13 cellular contexts compared by ENCODE assay signal in genomic region chr2:118668431-118669424, GRCh38.
A peak's percentile ranks its signal among the peaks of the same experiment; 100 is the strongest.
DNase-seq lines count a peak whose midpoint lies in the region; ATAC-seq and TF ChIP-seq lines count a peak whose summit lies in the region.
"Had no signal": no experiment of that assay in that cellular context is flagged by ENCODE, and none has a peak within 500 bp of the region (broad histone marks: within the 10 kb centered on the region; RNA-seq: fewer than 3 reads in every experiment).

No MANE protein-coding gene starts in this region.

- no peak overlapping the region for H3K27ac Mint-ChIP-seq in CD4-positive, alpha-beta memory T cell
- H3K27ac Mint-ChIP-seq: activated B cell treated with CpG ODN at 0.5 μM for 24 hours had no signal

- ATAC-seq in body of pancreas (peak; percentile 33), lung (ENCODE audit: insufficient read depth, low FRiP score) (peak; percentile 60), GM18520 (IDR thresholded peaks at IDR 0.05; ENCODE audit: unreplicated experiment) (no peak), HG02884 (IDR thresholded peaks at IDR 0.05; ENCODE audit: unreplicated experiment) (no peak)

- H3K4me1 ChIP-seq in body of pancreas = no peaks in the 10 kb centered on the region
- no peaks in the 10 kb centered on the region for H3K4me1 ChIP-seq in lung (ENCODE audit: control insufficient read depth in 2 of 2, insufficient read depth in 2 of 2, low read length in 2 of 2)
- no peaks in the 10 kb centered on the region for H3K4me1 ChIP-seq in CD4-positive, alpha-beta memory T cell (ENCODE audit: insufficient read depth, low read length)
- H3K4me1 ChIP-seq: BLaER1 had no signal

- no peak overlapping the region for H3K4me3 Mint-ChIP-seq in CD4-positive, alpha-beta memory T cell
- H3K4me3 Mint-ChIP-seq: activated B cell treated with CpG ODN at 0.5 μM for 24 hours had no signal

- H3K27me3 ChIP-seq in body of pancreas (no peaks in the 10 kb centered on the region), lung (ENCODE audit: control insufficient read depth, insufficient read depth) (no peaks in the 10 kb centered on the region)
- H3K27me3 ChIP-seq in CD4-positive, alpha-beta memory T cell (ENCODE audit: insufficient read depth, low read length) = no peaks in the 10 kb centered on the region
- H3K27me3 ChIP-seq: BLaER1 had no signal

- 43 to 47% methylated on average over 9 of the region's 9 CpGs for WGBS in body of pancreas, 2 donors
- WGBS in lung, 2 donors = 50 to 62% methylated on average over 9 of the region's 9 CpGs

- H3K9me3 Mint-ChIP-seq in CD4-positive, alpha-beta memory T cell = peaks cover 0 to 3% (median 0%) of the 10 kb centered on the region in 8 donors
- H3K9me3 Mint-ChIP-seq: activated B cell treated with CpG ODN at 0.5 μM for 24 hours had no signal

- H3K36me3 ChIP-seq in body of pancreas (replicated peaks in 1 of 2; ENCODE audit: insufficient read depth in 1 of 2, low read depth in 2 of 2) (no peaks in the 10 kb centered on the region), lung (ENCODE audit: control insufficient read depth in 2 of 2, insufficient read depth in 2 of 2, low read length in 2 of 2) (no peaks in the 10 kb centered on the region)
- H3K36me3 ChIP-seq in CD4-positive, alpha-beta memory T cell (ENCODE audit: insufficient read depth, low read length) = no peaks in the 10 kb centered on the region
- H3K36me3 ChIP-seq: BLaER1 had no signal

- no peak overlapping the region for H3K27ac ChIP-seq in body of pancreas
- H3K27ac ChIP-seq in lung (ENCODE audit: low read depth in 1 of 2, low read length in 1 of 2) = peak overlapping the region in 1 of 2 donors; percentile 26
- no peak overlapping the region for H3K27ac ChIP-seq in CD4-positive, alpha-beta memory T cell (ENCODE audit: low read depth, low read length)
- H3K27ac ChIP-seq: BLaER1 had no signal

- H3K9me3 ChIP-seq in body of pancreas (no peaks in the 10 kb centered on the region), lung (ENCODE audit: control insufficient read depth in 2 of 2, insufficient read depth in 1 of 2, low read length in 1 of 2) (no peaks in the 10 kb centered on the region)
- no peaks in the 10 kb centered on the region for H3K9me3 ChIP-seq in CD4-positive, alpha-beta memory T cell (ENCODE audit: control insufficient read depth in 1 of 2, low read length in 2 of 2)
- H3K9me3 ChIP-seq: BLaER1 had no signal

- peaks cover 0 to 3% of the 10 kb centered on the region in 2 donors for H3K27me3 Mint-ChIP-seq in CD4-positive, alpha-beta memory T cell
- H3K27me3 Mint-ChIP-seq: activated B cell treated with CpG ODN at 0.5 μM for 24 hours had no signal

- H3K36me3 Mint-ChIP-seq in CD4-positive, alpha-beta memory T cell = no peaks in the 10 kb centered on the region

- DNase-seq in A172 (ENCODE audit: low spot score) = peak; percentile 96
- DNase-seq in HPDE6-E6E7 (ENCODE audit: extremely low spot score) = peak; percentile 38
- DNase-seq in body of pancreas = no peak
- no peak for DNase-seq in lung (ENCODE audit: low spot score)
- no peak for DNase-seq in cortex of kidney (lab: John Stamatoyannopoulos, UW)
- DNase-seq in CD4-positive, alpha-beta memory T cell = no peak
- DNase-seq: activated B cell treated with CpG ODN at 0.5 μM for 24 hours; activated naive CD4-positive, alpha-beta T cell treated with Interleukin-2 at 50 U/mL for 16 hours; NK-92 treated with Interleukin-12 subunit alpha and Interleukin-12 subunit beta, amount 100 ng/mL, for 24 hours; nucleus accumbens had no signal

- intact Hi-C loops in body of pancreas (cut with DNase I) = no loop called here
- intact Hi-C loops in CD4-positive, alpha-beta memory T cell (cut with micrococcal nuclease) = no loop called here

- no peaks in the 10 kb centered on the region for H3K4me1 Mint-ChIP-seq in CD4-positive, alpha-beta memory T cell
- H3K4me1 Mint-ChIP-seq: activated B cell treated with CpG ODN at 0.5 μM for 24 hours had no signal

- POLR2A ChIA-PET in CD4-positive, alpha-beta memory T cell (lab: Charles Lee; ENCODE audit: partially characterized antibody) = no interaction called here

- TF ChIP-seq CTCF in body of pancreas (IDR thresholded peaks at IDR 0.05) (no peak), lung (IDR thresholded peaks at IDR 0.05; ENCODE audit: control extremely low read depth, extremely low read depth) (no peak)

- CTCF ChIA-PET in CD4-positive, alpha-beta memory T cell (lab: Charles Lee; ENCODE audit: partially characterized antibody) = no interaction called here

- TF ChIP-seq POLR2A in body of pancreas (IDR thresholded peaks at IDR 0.05) = no peak

- no peak overlapping the region for H3K4me3 ChIP-seq in body of pancreas
- no peak overlapping the region for H3K4me3 ChIP-seq in lung
- H3K4me3 ChIP-seq in CD4-positive, alpha-beta memory T cell (ENCODE audit: low read length in 2 of 2) = no peak overlapping the region
- H3K4me3 ChIP-seq: BLaER1 had no signal

Comparison
In these comparisons a context has a peak if more than half of its experiments do, and no peak if none do; other contexts are left out.
1. DNase-seq: peak in A172 (single experiment) and HPDE6-E6E7 (single experiment); none in body of pancreas (0 of 4), lung (single experiment), cortex of kidney (single experiment) and CD4-positive, alpha-beta memory T cell (0 of 5).
2. ATAC-seq: peak in body of pancreas (single experiment) and lung (single experiment); none in GM18520 (single experiment) and HG02884 (single experiment).